8 cellular contexts compared by ENCODE assay signal in genomic region chr12:115916910-115917668, GRCh38.
DNase-seq lines count a peak whose midpoint lies in the region; ATAC-seq lines count a peak whose summit lies in the region.

No MANE protein-coding gene starts in this region.

- peak overlapping the region in 7 of 10 donors; percentile 2 to 65 (median 16) for H3K4me3 Mint-ChIP-seq in naive thymus-derived CD4-positive, alpha-beta T cell
- no peak overlapping the region for H3K4me3 Mint-ChIP-seq in stimulated activated memory B cell treated with anti-CD40 and anti-IgM and Interleukin-4, amounts not matched to agents 10 μg/mL and 1 μg/mL and 100 μg/mL, for 72 hours

- CTCF ChIA-PET in naive thymus-derived CD4-positive, alpha-beta T cell (lab: Charles Lee), result interaction anchor here (0.6 to 1.3 kb wide), 3 partner anchors 739 to 1937 kb away, joined by 3 to 7 read pairs (median 4); no protein-coding TSS in a partner anchor

- H3K9me3 Mint-ChIP-seq in naive thymus-derived CD4-positive, alpha-beta T cell, result peaks cover 0 to 14% (median 1%) of the 10 kb centered on the region in 11 donors
- peaks cover 2% of the 10 kb centered on the region for H3K9me3 Mint-ChIP-seq in stimulated activated memory B cell treated with anti-CD40 and anti-IgM and Interleukin-4, amounts not matched to agents 10 μg/mL and 1 μg/mL and 100 μg/mL, for 72 hours

- no peak overlapping the region for H3K27ac Mint-ChIP-seq in naive thymus-derived CD4-positive, alpha-beta T cell
- no peak overlapping the region for H3K27ac Mint-ChIP-seq in stimulated activated memory B cell treated with anti-CD40 and anti-IgM and Interleukin-4, amounts not matched to agents 10 μg/mL and 1 μg/mL and 100 μg/mL, for 72 hours

- H3K27me3 Mint-ChIP-seq in naive thymus-derived CD4-positive, alpha-beta T cell, result peaks cover 49 to 67% (median 58%) of the 10 kb centered on the region in 5 donors
- H3K27me3 Mint-ChIP-seq in stimulated activated memory B cell treated with anti-CD40 and anti-IgM and Interleukin-4, amounts not matched to agents 10 μg/mL and 1 μg/mL and 100 μg/mL, for 72 hours, result peaks cover 62% of the 10 kb centered on the region

- H3K4me3 ChIP-seq in naive thymus-derived CD4-positive, alpha-beta T cell (ENCODE audit: low read length), result no peak overlapping the region

- POLR2A ChIA-PET in naive thymus-derived CD4-positive, alpha-beta T cell (lab: Charles Lee), result no interaction called here

- intact Hi-C loops in naive thymus-derived CD4-positive, alpha-beta T cell (cut with micrococcal nuclease), result loop anchor here (1.0 to 5.0 kb wide), 3 partner anchors 1255 to 1950 kb away; partner anchors contain the start of gene RBM19 (in 1 of the 2)

- H3K4me1 Mint-ChIP-seq in naive thymus-derived CD4-positive, alpha-beta T cell, result peaks cover 0 to 5% (median 0%) of the 10 kb centered on the region in 7 donors
- H3K4me1 Mint-ChIP-seq in stimulated activated memory B cell treated with anti-CD40 and anti-IgM and Interleukin-4, amounts not matched to agents 10 μg/mL and 1 μg/mL and 100 μg/mL, for 72 hours, result no peaks in the 10 kb centered on the region

- H3K27ac ChIP-seq in naive thymus-derived CD4-positive, alpha-beta T cell (ENCODE audit: low read depth, low read length), result no peak overlapping the region

- DNase-seq in EH (ENCODE audit: low read depth) (peak; percentile 25), NCI-H226 (peak; percentile 13)
- peak; percentile 94 for DNase-seq in activated CD8-positive, alpha-beta memory T cell treated with anti-CD3 and anti-CD28 coated beads, Interleukin-2, amount 50 U/mL, for 48 hours
- DNase-seq in naive thymus-derived CD4-positive, alpha-beta T cell, result peak; percentile 32 to 77 (median 64)

- ATAC-seq in HG02610 (IDR thresholded peaks at IDR 0.05; ENCODE audit: unreplicated experiment), result peak; percentile 63
- ATAC-seq in esophagus mucosa, result peak; percentile 97
- peak; percentile 85 for ATAC-seq in naive thymus-derived CD4-positive, alpha-beta T cell
- ATAC-seq in stimulated activated memory B cell treated with anti-CD40 and anti-IgM and Interleukin-4, amounts not matched to agents 10 μg/mL and 1 μg/mL and 100 μg/mL, for 72 hours, result peak; percentile 67
- no peak for ATAC-seq in HG03025 (IDR thresholded peaks at IDR 0.05; ENCODE audit: low FRiP score, unreplicated experiment)

- no peaks in the 10 kb centered on the region for H3K4me1 ChIP-seq in naive thymus-derived CD4-positive, alpha-beta T cell (ENCODE audit: control insufficient read depth in 2 of 2, insufficient read depth in 2 of 2, low read length in 2 of 2)

- peaks cover 0 to 2% (median 0%) of the 10 kb centered on the region in 5 donors for H3K36me3 Mint-ChIP-seq in naive thymus-derived CD4-positive, alpha-beta T cell
- no peaks in the 10 kb centered on the region for H3K36me3 Mint-ChIP-seq in stimulated activated memory B cell treated with anti-CD40 and anti-IgM and Interleukin-4, amounts not matched to agents 10 μg/mL and 1 μg/mL and 100 μg/mL, for 72 hours

- no peaks in the 10 kb centered on the region for H3K27me3 ChIP-seq in naive thymus-derived CD4-positive, alpha-beta T cell (ENCODE audit: control insufficient read depth in 2 of 2, insufficient read depth in 2 of 2, low read length in 2 of 2)

- no peaks in the 10 kb centered on the region for H3K36me3 ChIP-seq in naive thymus-derived CD4-positive, alpha-beta T cell (ENCODE audit: control insufficient read depth in 2 of 3, insufficient read depth in 3 of 3, low read length in 3 of 3)

- H3K9me3 ChIP-seq in naive thymus-derived CD4-positive, alpha-beta T cell (ENCODE audit: control insufficient read depth in 2 of 3, low read length in 3 of 3), result no peaks in the 10 kb centered on the region

Comparison
In these comparisons a context has a peak if more than half of its experiments do, and no peak if none do; other contexts are left out.
1. DNase-seq: peak in every context shown above with its lines; median percentile 94 in activated CD8-positive, alpha-beta memory T cell treated with anti-CD3 and anti-CD28 coated beads, Interleukin-2, amount 50 U/mL, for 48 hours; 64 in naive thymus-derived CD4-positive, alpha-beta T cell; 25 in EH; 13 in NCI-H226.